In genomic region chr19:11378319-11379189, GRCh38 we compare ENCODE assay signal across 8 cellular contexts. TPM values are rescaled to one million over a fixed set of nuclear protein-coding genes. Genes with fewer than 3 reads are reported as not detected.
DNase-seq lines count a peak whose midpoint lies in the region; ATAC-seq, FAIRE-seq and TF ChIP-seq lines count a peak whose summit lies in the region.

No MANE protein-coding gene starts in this region.

- H3K27ac ChIP-seq in ascending aorta, result peak overlapping the region; percentile 63 to 85
- peak overlapping the region; percentile 37 for H3K27ac ChIP-seq in keratinocyte (ENCODE audit: control insufficient read depth, insufficient read depth, low read length)
- peak overlapping the region in 2 of 4 donors; percentile 53 to 94 for H3K27ac ChIP-seq in upper lobe of left lung

- no peak for TF ChIP-seq EP300 in upper lobe of left lung (IDR thresholded peaks at IDR 0.05)

- H2AFZ ChIP-seq in keratinocyte (ENCODE audit: control insufficient read depth, low read length), result no peak overlapping the region

- peak; percentile 31 to 35 for DNase-seq in activated T-cell treated with anti-CD3 and anti-CD28 coated beads, Interleukin-2, amount 50 U/mL, for 72 hours
- no peak for DNase-seq in activated T-cell treated with anti-CD3 and anti-CD28 coated beads for 4 hours
- DNase-seq in NCI-H226, result peak; percentile 46
- no peak for DNase-seq in ascending aorta (ENCODE audit: low spot score in 2 of 2)
- DNase-seq in keratinocyte (ENCODE audit: low read depth, low spot score), result no peak
- peak; percentile 47 to 59 for DNase-seq in upper lobe of left lung
- DNase-seq in activated effector memory CD4-positive, alpha-beta T cell treated with anti-CD3 and anti-CD28 coated beads, Interleukin-2, amount 50 U/mL, for 16 hours, result no peak
- DNase-seq in activated CD4-positive, alpha-beta T cell treated with anti-CD3 and anti-CD28 coated beads for 1 hour, result no peak

- no peaks in the 10 kb centered on the region for H3K36me3 ChIP-seq in ascending aorta
- H3K36me3 ChIP-seq in keratinocyte (ENCODE audit: control insufficient read depth in 2 of 2, extremely low read depth in 1 of 2, insufficient read depth in 2 of 2, low read length in 2 of 2), result no peaks in the 10 kb centered on the region
- H3K36me3 ChIP-seq in upper lobe of left lung, result peaks cover 0 to 6% (median 0%) of the 10 kb centered on the region in 4 donors

- H3K79me2 ChIP-seq in keratinocyte (ENCODE audit: control insufficient read depth, insufficient read depth, low read length), result peaks cover 4% of the 10 kb centered on the region

- no peaks in the 10 kb centered on the region for H4K20me1 ChIP-seq in keratinocyte (ENCODE audit: control insufficient read depth, extremely low read depth, insufficient read depth, low read length)

- H3K4me1 Mint-ChIP-seq in activated T-cell treated with anti-CD3 and anti-CD28 coated beads, Interleukin-2, amount 50 U/mL, for 72 hours (ENCODE audit: low read depth), result peaks cover 70% of the 10 kb centered on the region

- WGBS in upper lobe of left lung, 2 donors, result 56 to 66% methylated on average over 4 to 8 of the region's 8 CpGs

- no peaks in the 10 kb centered on the region for H3K27me3 Mint-ChIP-seq in activated T-cell treated with anti-CD3 and anti-CD28 coated beads, Interleukin-2, amount 50 U/mL, for 72 hours (ENCODE audit: low read depth)

- H3K9me1 ChIP-seq in keratinocyte (ENCODE audit: control insufficient read depth, extremely low read depth, insufficient read depth, low read length), result peaks cover 7% of the 10 kb centered on the region

- H3K4me3 ChIP-seq in ascending aorta (no peak overlapping the region), keratinocyte (ENCODE audit: control insufficient read depth in 2 of 3, extremely low read depth in 1 of 3, insufficient read depth in 2 of 3, low read depth in 1 of 3, low read length in 3 of 3) (peak overlapping the region in 1 of 3 experiments; percentile 41), upper lobe of left lung (no peak overlapping the region)

- intact Hi-C loops in ascending aorta (cut with DNase I), result no loop called here

- TF ChIP-seq CTCF in ascending aorta (IDR thresholded peaks at IDR 0.05), result peak; percentile 22 to 46 (median 38)
- peak; percentile 15 to 32 (median 21) for TF ChIP-seq CTCF in keratinocyte (optimal IDR thresholded peaks at IDR 0.05 in 1 of 3, IDR thresholded peaks at IDR 0.05 in 1 of 3, conservative IDR thresholded peaks at IDR 0.05 in 1 of 3; ENCODE audit: extremely low read depth in 1 of 3, insufficient read depth in 2 of 3, low read length in 3 of 3)
- TF ChIP-seq CTCF in upper lobe of left lung (IDR thresholded peaks at IDR 0.05), result peak; percentile 44 to 66 (median 53)

- H3K4me1 ChIP-seq in ascending aorta (peaks cover 16 to 59% of the 10 kb centered on the region in 2 donors), keratinocyte (ENCODE audit: control insufficient read depth, extremely low read depth, insufficient read depth, low read length) (peaks cover 56% of the 10 kb centered on the region), upper lobe of left lung (peaks cover 67 to 75% (median 69%) of the 10 kb centered on the region in 4 donors)

- peak overlapping the region; percentile 20 to 60 for H3K4me3 Mint-ChIP-seq in activated T-cell treated with anti-CD3 and anti-CD28 coated beads, Interleukin-2, amount 50 U/mL, for 72 hours

- TF ChIP-seq POLR2A in upper lobe of left lung (IDR thresholded peaks at IDR 0.05), result no peak

- peak overlapping the region; percentile 14 for H3K9ac ChIP-seq in keratinocyte (ENCODE audit: control insufficient read depth, extremely low read depth, insufficient read depth, low read length)

- FAIRE-seq in keratinocyte (lab: Jason Lieb, UNC), result no peak

- H3K9me3 ChIP-seq in ascending aorta, result no peaks in the 10 kb centered on the region
- no peaks in the 10 kb centered on the region for H3K9me3 ChIP-seq in keratinocyte (ENCODE audit: control insufficient read depth, low read depth, low read length)
- H3K9me3 ChIP-seq in upper lobe of left lung, result no peaks in the 10 kb centered on the region

- no peaks in the 10 kb centered on the region for H3K27me3 ChIP-seq in ascending aorta
- H3K27me3 ChIP-seq in keratinocyte (ENCODE audit: control insufficient read depth, extremely low read depth, insufficient read depth, low read length), result peaks cover 9% of the 10 kb centered on the region
- peaks cover 0 to 2% (median 0%) of the 10 kb centered on the region in 4 donors for H3K27me3 ChIP-seq in upper lobe of left lung

- dilution Hi-C loops in keratinocyte (cut with MboI; ENCODE audit: extremely low pct_ligation_motif_present, low sequenced_read_pairs), result no loop called here

- peaks cover 8 to 10% of the 10 kb centered on the region in 2 donors for H3K36me3 Mint-ChIP-seq in activated T-cell treated with anti-CD3 and anti-CD28 coated beads, Interleukin-2, amount 50 U/mL, for 72 hours (ENCODE audit: insufficient read depth in 2 of 2)

- H3K27ac Mint-ChIP-seq in activated T-cell treated with anti-CD3 and anti-CD28 coated beads, Interleukin-2, amount 50 U/mL, for 72 hours, result no peak overlapping the region

- ATAC-seq in activated T-cell treated with anti-CD3 and anti-CD28 coated beads, Interleukin-2, amount 50 U/mL, for 72 hours (replicated peaks in 1 of 2), result no peak
- no peak for ATAC-seq in upper lobe of left lung (ENCODE audit: low FRiP score in 2 of 2)

- H3K4me2 ChIP-seq in keratinocyte (ENCODE audit: control insufficient read depth, extremely low read depth, insufficient read depth, low read depth, low read length), result peak overlapping the region; percentile 58

- peaks cover 0 to 2% of the 10 kb centered on the region in 2 donors for H3K9me3 Mint-ChIP-seq in activated T-cell treated with anti-CD3 and anti-CD28 coated beads, Interleukin-2, amount 50 U/mL, for 72 hours

RNA-seq across cellular contexts. Expression of gene SWSAP1, which starts 4.1 kb away (rescaled TPM):
- 1 to 10 TPM; 1.9 to 2.6 TPM for total RNA-seq in activated T-cell treated with anti-CD3 and anti-CD28 coated beads, Interleukin-2, amount 50 U/mL, for 72 hours
- 4.5 TPM for total RNA-seq in ascending aorta
- polyA plus RNA-seq in keratinocyte, result 2.1 to 2.5 TPM (median 2.2 TPM) in 3 replicates
- 0.62 TPM for polyA plus RNA-seq in keratinocyte (2011; ENCODE audit: low read depth)
- 1.4 and 2.0 TPM in 2 replicates for polyA plus RNA-seq in keratinocyte (2011; cell fraction: cytosol; rRNA removed)
- polyA plus RNA-seq in keratinocyte (2011; cell fraction: nucleus; rRNA removed), result 2.1 and 2.3 TPM in 2 replicates
- 2.1 and 3.2 TPM in 2 replicates for polyA plus RNA-seq in keratinocyte (2012; ENCODE audit: low replicate concordance)
- polyA minus RNA-seq in keratinocyte, result 0.77 to 1.4 TPM (median 1.1 TPM) in 3 replicates
- not detected for polyA minus RNA-seq in keratinocyte (2011; cell fraction: cytosol; rRNA and poly(A)+ RNA removed)
- polyA minus RNA-seq in keratinocyte (2011; cell fraction: nucleus; rRNA and poly(A)+ RNA removed), result 0.53 and 0.54 TPM in 2 replicates
- total RNA-seq in upper lobe of left lung, result 10 to 100 TPM in 1 of 6 donors, 1 to 10 TPM in 4, under 1 TPM in 1; 0.89 to 13.6 (median 3.7) TPM

RNA-seq across cellular contexts. Expression of gene EPOR, which starts 5.6 kb away (rescaled TPM):
- total RNA-seq in activated T-cell treated with anti-CD3 and anti-CD28 coated beads, Interleukin-2, amount 50 U/mL, for 72 hours, result 10 to 100 TPM in 1 of 2 donors, 1 to 10 TPM in 1; 9.6 to 11.1 TPM
- total RNA-seq in ascending aorta (0.21 TPM), upper lobe of left lung (10 to 100 TPM in 4 of 6 donors, 1 to 10 TPM in 2; 7.5 to 45.1 (median 15.5) TPM)
- 0.68 to 0.94 TPM (median 0.85 TPM) in 3 replicates for polyA plus RNA-seq in keratinocyte
- polyA plus RNA-seq in keratinocyte (2011; ENCODE audit: low read depth), result 0.17 TPM
- polyA plus RNA-seq in keratinocyte (2011; cell fraction: cytosol; rRNA removed), result 0.41 and 0.95 TPM in 2 replicates
- 0.80 and 1.5 TPM in 2 replicates for polyA plus RNA-seq in keratinocyte (2011; cell fraction: nucleus; rRNA removed)
- polyA plus RNA-seq in keratinocyte (2012; ENCODE audit: low replicate concordance), result 0.71 and 1.0 TPM in 2 replicates
- polyA minus RNA-seq in keratinocyte, result 0.26 to 0.52 TPM (median 0.43 TPM) in 3 replicates
- 3.3 TPM for polyA minus RNA-seq in keratinocyte (2011; cell fraction: cytosol; rRNA and poly(A)+ RNA removed)
- 0.31 and 0.63 TPM in 2 replicates for polyA minus RNA-seq in keratinocyte (2011; cell fraction: nucleus; rRNA and poly(A)+ RNA removed)

RNA-seq across cellular contexts. Expression of gene PLPPR2, which starts 23.3 kb away (rescaled TPM):
- 1 to 10 TPM; 6.9 to 9.7 TPM for total RNA-seq in activated T-cell treated with anti-CD3 and anti-CD28 coated beads, Interleukin-2, amount 50 U/mL, for 72 hours
- total RNA-seq in ascending aorta, result 61.4 TPM
- 3.5 to 9.1 TPM (median 5.7 TPM) in 3 replicates for polyA plus RNA-seq in keratinocyte
- 1.7 TPM for polyA plus RNA-seq in keratinocyte (2011; ENCODE audit: low read depth)
- polyA plus RNA-seq in keratinocyte (2011; cell fraction: cytosol; rRNA removed), result 5.9 and 12.7 TPM in 2 replicates
- polyA plus RNA-seq in keratinocyte (2011; cell fraction: nucleus; rRNA removed), result 14.4 and 18.4 TPM in 2 replicates
- polyA plus RNA-seq in keratinocyte (2012; ENCODE audit: low replicate concordance), result 14.6 and 28.9 TPM in 2 replicates
- polyA minus RNA-seq in keratinocyte, result 5.0 to 12.7 TPM (median 7.2 TPM) in 3 replicates
- polyA minus RNA-seq in keratinocyte (2011; cell fraction: cytosol; rRNA and poly(A)+ RNA removed), result 15.7 TPM
- 5.4 and 7.9 TPM in 2 replicates for polyA minus RNA-seq in keratinocyte (2011; cell fraction: nucleus; rRNA and poly(A)+ RNA removed)
- total RNA-seq in upper lobe of left lung, result 10 to 100 TPM; 10.8 to 53.8 (median 26.0) TPM

RNA-seq across cellular contexts. Expression of gene CCDC159, which starts 32.2 kb away (rescaled TPM):
- 10 to 100 TPM; 27.9 to 30.7 TPM for total RNA-seq in activated T-cell treated with anti-CD3 and anti-CD28 coated beads, Interleukin-2, amount 50 U/mL, for 72 hours
- total RNA-seq in ascending aorta (79.0 TPM), upper lobe of left lung (100 to 1,000 TPM in 1 of 6 donors, 10 to 100 TPM in 5; 17.5 to 176 (median 33.3) TPM)
- polyA plus RNA-seq in keratinocyte, result 6.4 to 9.1 TPM (median 7.5 TPM) in 3 replicates
- polyA plus RNA-seq in keratinocyte (2011; ENCODE audit: low read depth), result 7.4 TPM
- polyA plus RNA-seq in keratinocyte (2011; cell fraction: cytosol; rRNA removed), result 3.3 and 4.9 TPM in 2 replicates
- 26.4 and 27.5 TPM in 2 replicates for polyA plus RNA-seq in keratinocyte (2011; cell fraction: nucleus; rRNA removed)
- 7.6 and 11.5 TPM in 2 replicates for polyA plus RNA-seq in keratinocyte (2012; ENCODE audit: low replicate concordance)
- 0.89 to 5.7 TPM (median 4.7 TPM) in 3 replicates for polyA minus RNA-seq in keratinocyte
- polyA minus RNA-seq in keratinocyte (2011; cell fraction: cytosol; rRNA and poly(A)+ RNA removed), result 7.1 TPM
- polyA minus RNA-seq in keratinocyte (2011; cell fraction: nucleus; rRNA and poly(A)+ RNA removed), result 3.4 and 7.3 TPM in 2 replicates

RNA-seq across cellular contexts. Expression of gene TMEM205, which starts 32.5 kb away (rescaled TPM):
- total RNA-seq in activated T-cell treated with anti-CD3 and anti-CD28 coated beads, Interleukin-2, amount 50 U/mL, for 72 hours, result 10 to 100 TPM; 60.4 to 64.7 TPM
- total RNA-seq in ascending aorta, result 225 TPM
- polyA plus RNA-seq in keratinocyte, result 65.5 to 107 TPM (median 91.7 TPM) in 3 replicates
- polyA plus RNA-seq in keratinocyte (2011; ENCODE audit: low read depth), result 11.6 TPM
- polyA plus RNA-seq in keratinocyte (2011; cell fraction: cytosol; rRNA removed), result 104 and 173 TPM in 2 replicates
- 138 and 164 TPM in 2 replicates for polyA plus RNA-seq in keratinocyte (2011; cell fraction: nucleus; rRNA removed)
- polyA plus RNA-seq in keratinocyte (2012; ENCODE audit: low replicate concordance), result 66.9 and 77.4 TPM in 2 replicates
- 59.6 to 78.6 TPM (median 77.0 TPM) in 3 replicates for polyA minus RNA-seq in keratinocyte
- polyA minus RNA-seq in keratinocyte (2011; cell fraction: cytosol; rRNA and poly(A)+ RNA removed), result 63.3 TPM
- 21.9 and 24.1 TPM in 2 replicates for polyA minus RNA-seq in keratinocyte (2011; cell fraction: nucleus; rRNA and poly(A)+ RNA removed)
- total RNA-seq in upper lobe of left lung, result 100 to 1,000 TPM in 3 of 6 donors, 10 to 100 TPM in 3; 85.9 to 260 (median 132) TPM

Comparison
In these comparisons a context has a peak if more than half of its experiments do, and no peak if none do; other contexts are left out.
1. DNase-seq: peak in activated T-cell treated with anti-CD3 and anti-CD28 coated beads, Interleukin-2, amount 50 U/mL, for 72 hours (2 of 2), NCI-H226 (single experiment) and upper lobe of left lung (2 of 2); none in activated T-cell treated with anti-CD3 and anti-CD28 coated beads for 4 hours (single experiment), ascending aorta (0 of 2), keratinocyte (single experiment), activated effector memory CD4-positive, alpha-beta T cell treated with anti-CD3 and anti-CD28 coated beads, Interleukin-2, amount 50 U/mL, for 16 hours (single experiment) and activated CD4-positive, alpha-beta T cell treated with anti-CD3 and anti-CD28 coated beads for 1 hour (single experiment).
2. Peak in every context shown above with its lines, with median percentiles within 50 percentile points of each other: CTCF ChIP-seq.